Comparison of ENCODE assay signal across 21 cellular contexts in genomic region chr7:72446566-72447462, GRCh38. TPM values are rescaled to one million over a fixed set of nuclear protein-coding genes. Genes with fewer than 3 reads are reported as not detected.
DNase-seq lines count a peak whose midpoint lies in the region; ATAC-seq and TF ChIP-seq lines count a peak whose summit lies in the region.
"Had no signal": no experiment of that assay in that cellular context is flagged by ENCODE, and none has a peak within 500 bp of the region (broad histone marks: within the 10 kb centered on the region; RNA-seq: fewer than 3 reads in every experiment).

No MANE protein-coding gene starts in this region.

- H3K9me2 ChIP-seq in GM23338 (ENCODE audit: insufficient read depth), result no peaks in the 10 kb centered on the region

- H3K4me2 ChIP-seq in GM23338, result 0 out of 2 replicates have a peak overlapping the region, but pooled peaks have one; percentile 14
- H3K4me2 ChIP-seq: KMS-11, PC-9 had no signal

- no peak overlapping the region for H3K27ac ChIP-seq in GM23338 (ENCODE audit: low read depth)
- H3K27ac ChIP-seq: esophagus squamous epithelium, gastroesophageal sphincter, KMS-11, lower lobe of right lung, PC-9 had no signal

- H3K27ac Mint-ChIP-seq in GM23338, result no peak overlapping the region
- H3K27ac Mint-ChIP-seq in type B pancreatic cell, result no peak overlapping the region
- H3K27ac Mint-ChIP-seq: HFFc6, T-helper 17 cell had no signal

- H4K20me1 ChIP-seq in GM23338 (replicated peaks; ENCODE audit: insufficient read depth), result no peaks in the 10 kb centered on the region

- H3F3A ChIP-seq in GM23338 (replicated peaks; ENCODE audit: low read depth), result no peaks in the 10 kb centered on the region

- peak; percentile 50 for ATAC-seq in GM23338
- ATAC-seq in SK-N-SH treated with all-trans-retinoic acid at 6 μM for 48 hours, result peak; percentile 48
- no peak for ATAC-seq in GM21367 (IDR thresholded peaks at IDR 0.05; ENCODE audit: unreplicated experiment)
- ATAC-seq: gastroesophageal sphincter, sciatic nerve, T-helper 17 cell had no signal

- H3K36me3 ChIP-seq in GM23338 (ENCODE audit: insufficient read depth), result no peaks in the 10 kb centered on the region
- H3K36me3 ChIP-seq: esophagus squamous epithelium, gastroesophageal sphincter, lower lobe of right lung had no signal

- TF ChIP-seq CTCF in GM23338 (conservative IDR thresholded peaks at IDR 0.05; ENCODE audit: low read depth in 2 of 2), result no peak
- no peak for TF ChIP-seq CTCF in type B pancreatic cell (conservative IDR thresholded peaks at IDR 0.05)

- no peaks in the 10 kb centered on the region for H3K79me2 ChIP-seq in GM23338 (replicated peaks; ENCODE audit: insufficient read depth)

- no peaks in the 10 kb centered on the region for H3K27me3 ChIP-seq in GM23338 (ENCODE audit: insufficient read depth)

- DNase-seq in GM23338 (ENCODE audit: low spot score), result peak; percentile 24
- DNase-seq in midbrain (lab: John Stamatoyannopoulos, UW), result peak; percentile 3
- DNase-seq in type B pancreatic cell (ENCODE audit: extremely low spot score, unreplicated experiment), result no peak
- DNase-seq in superior temporal gyrus (ENCODE audit: extremely low spot score), result no peak
- DNase-seq in putamen (ENCODE audit: low spot score), result no peak
- DNase-seq: activated CD4-positive, alpha-beta T cell treated with anti-CD3 and anti-CD28 coated beads for 48 hours; esophagus squamous epithelium; HFFc6; kidney; lower lobe of right lung; NCI-H1694 treated with DMSO at 0.1 percent for 48 hours; NCI-H82; PC-9; SIG-M5; T-helper 17 cell had no signal

- H2AFZ ChIP-seq in GM23338, result peak overlapping the region; percentile 38; the same call in 1 of the 2 replicates
- H2AFZ ChIP-seq: PC-9 had no signal

- H3K4me1 Mint-ChIP-seq in GM23338 (peaks cover 14% of the 10 kb centered on the region; the same call in 2 of the 3 replicates), type B pancreatic cell (ENCODE audit: unreplicated experiment) (peaks cover 31% of the 10 kb centered on the region)
- H3K4me1 Mint-ChIP-seq: T-helper 17 cell had no signal

- no peaks in the 10 kb centered on the region for H3K36me3 Mint-ChIP-seq in GM23338 (ENCODE audit: low read depth)
- no peaks in the 10 kb centered on the region for H3K36me3 Mint-ChIP-seq in type B pancreatic cell

- H3K4me1 ChIP-seq in GM23338 (ENCODE audit: insufficient read depth), result peaks cover 5% of the 10 kb centered on the region; the same call in 1 of the 2 replicates
- H3K4me1 ChIP-seq: esophagus squamous epithelium, gastroesophageal sphincter, lower lobe of right lung had no signal

- peaks cover 3% of the 10 kb centered on the region; the same call in 2 of the 3 replicates for H3K9me3 Mint-ChIP-seq in GM23338
- H3K9me3 Mint-ChIP-seq in type B pancreatic cell, result no peaks in the 10 kb centered on the region

- H3K4me3 Mint-ChIP-seq in GM23338 (no peak overlapping the region), type B pancreatic cell (peak overlapping the region; percentile 11)
- H3K4me3 Mint-ChIP-seq: HFFc6, T-helper 17 cell had no signal

- H3K27me3 Mint-ChIP-seq in GM23338 (ENCODE audit: insufficient read depth, low read depth, poor library complexity) (peaks cover 6% of the 10 kb centered on the region), type B pancreatic cell (peaks cover 45% of the 10 kb centered on the region)

- H3K4me3 ChIP-seq in GM23338, result no peak overlapping the region
- H3K4me3 ChIP-seq: gastroesophageal sphincter, lower lobe of right lung, PC-9 had no signal

TF ChIP-seq in SK-N-SH treated with all-trans-retinoic acid at 6 μM for 48 hours, 23 proteins besides CTCF, POLR2A, EP300 and RAD21:
- TF ChIP-seq ZNF8 (CRISPR knock-in tag; IDR thresholded peaks at IDR 0.05) (no peak), TCF4 (CRISPR knock-in tag; IDR thresholded peaks at IDR 0.05; ENCODE audit: borderline replicate concordance) (no peak), ISL1 (CRISPR knock-in tag; IDR thresholded peaks at IDR 0.05) (no peak), CSDC2 (CRISPR knock-in tag; IDR thresholded peaks at IDR 0.05) (no peak), POU6F1 (CRISPR knock-in tag; IDR thresholded peaks at IDR 0.05; ENCODE audit: borderline replicate concordance, low read depth) (no peak), BACH2 (CRISPR knock-in tag; IDR thresholded peaks at IDR 0.05; ENCODE audit: borderline replicate concordance) (no peak), SNAI2 (CRISPR knock-in tag; IDR thresholded peaks at IDR 0.05) (no peak), ZNF70 (CRISPR knock-in tag; IDR thresholded peaks at IDR 0.05) (no peak), TSHZ2 (CRISPR knock-in tag; IDR thresholded peaks at IDR 0.05) (no peak), OSR1 (CRISPR knock-in tag; IDR thresholded peaks at IDR 0.05) (no peak), TOX (CRISPR knock-in tag; IDR thresholded peaks at IDR 0.05; ENCODE audit: borderline replicate concordance) (no peak)
TF ChIP-seq in SK-N-SH treated with all-trans-retinoic acid at 6 μM for 48 hours: peak in this region for 0.

RNA-seq across cellular contexts. Expression of gene CALN1, which starts 34.7 kb away (rescaled TPM):
- total RNA-seq in GM23338 (2014; rRNA removed; shearing (Covaris generic)), result 14.5 and 15.3 TPM in 2 replicates
- polyA plus RNA-seq in GM23338 (2016; fragmentation: Nextera tagmentation; extraction: Ambion mirVana), result 3.0 and 7.6 TPM in 2 replicates
- 1.6 and 1.9 TPM in 2 replicates for total RNA-seq in type B pancreatic cell (ENCODE audit: low replicate concordance)
- total RNA-seq: HFFc6, kidney, lower lobe of right lung, osteocyte, PC-9, T-helper 17 cell had no signal

Comparison
In these comparisons a context has a peak if more than half of its experiments do, and no peak if none do; other contexts are left out.
1. DNase-seq: peak in GM23338 (single experiment) and midbrain (single experiment); none in type B pancreatic cell (single experiment), superior temporal gyrus (single experiment) and putamen (single experiment).